8 cellular contexts compared by ENCODE assay signal in genomic region chr7:143884978-143885559, GRCh38. TPM values are rescaled to one million over a fixed set of nuclear protein-coding genes. Genes with fewer than 3 reads are reported as not detected.
DNase-seq lines count a peak whose midpoint lies in the region; ATAC-seq, FAIRE-seq and TF ChIP-seq lines count a peak whose summit lies in the region.

No MANE protein-coding gene starts in this region.

- FAIRE-seq in D721Med (lab: Jason Lieb, UNC) = no peak
- no peak for FAIRE-seq in frontal cortex (lab: Jason Lieb, UNC)

- no peak for TF ChIP-seq CTCF in D721Med (IDR thresholded peaks at IDR 0.05; ENCODE audit: insufficient read depth, missing control alignments)

- ATAC-seq in GM19395 (IDR thresholded peaks at IDR 0.05; ENCODE audit: unreplicated experiment) (peak; percentile 82), HG03342 (IDR thresholded peaks at IDR 0.05; ENCODE audit: unreplicated experiment) (peak; percentile 81)

- DNase-seq in D721Med (ENCODE audit: insufficient read length, low spot score) (peak; percentile 64), frontal cortex (ENCODE audit: low spot score in 2 of 2) (peak; percentile 76 to 79), nucleus accumbens (lab: John Stamatoyannopoulos, UW) (peak; percentile 19 to 93 (median 84)), DMS153 (lab: John Stamatoyannopoulos, UW) (no peak), NCI-H146 treated with DMSO at 0.1 percent for 48 hours (lab: John Stamatoyannopoulos, UW; ENCODE audit: unreplicated experiment) (no peak)
- DNase-seq in activated T-cell treated with anti-CD3 and anti-CD28 coated beads, Interleukin-2, amount 50 U/mL, for 1 hour = peak; percentile 22

RNA-seq across cellular contexts. Expression of gene TCAF1, which starts 16.9 kb away (rescaled TPM):
- 160 TPM for total RNA-seq in frontal cortex

RNA-seq across cellular contexts. Expression of gene OR2F2, which starts 50.0 kb away (rescaled TPM):
- not detected for total RNA-seq in frontal cortex

Comparison
In these comparisons a context has a peak if more than half of its experiments do, and no peak if none do; other contexts are left out.
1. DNase-seq: peak in D721Med (single experiment), activated T-cell treated with anti-CD3 and anti-CD28 coated beads, Interleukin-2, amount 50 U/mL, for 1 hour (single experiment), frontal cortex (2 of 2) and nucleus accumbens (56 of 56); none in DMS153 (single experiment) and NCI-H146 treated with DMSO at 0.1 percent for 48 hours (single experiment).